ENCODE assay signal across 21 cellular contexts in genomic region chr1:225593414-225593813, GRCh38. TPM values are rescaled to one million over a fixed set of nuclear protein-coding genes. Genes with fewer than 3 reads are reported as not detected.
DNase-seq lines count a peak whose midpoint lies in the region; ATAC-seq and TF ChIP-seq lines count a peak whose summit lies in the region.
"Had no signal": no experiment of that assay in that cellular context is flagged by ENCODE, and none has a peak within 500 bp of the region (broad histone marks: within the 10 kb centered on the region; RNA-seq: fewer than 3 reads in every experiment).

No MANE protein-coding gene starts in this region.

- no peak for TF ChIP-seq POLR2A in heart left ventricle (IDR thresholded peaks at IDR 0.05)

- H3K9me3 ChIP-seq in SK-N-MC (ENCODE audit: low read depth, low read length) (no peaks in the 10 kb centered on the region), heart left ventricle (no peaks in the 10 kb centered on the region), right atrium auricular region (no peaks in the 10 kb centered on the region), tibial artery (no peaks in the 10 kb centered on the region)
- H3K9me3 ChIP-seq: BE2C had no signal

- H3K27me3 ChIP-seq in heart left ventricle: no peaks in the 10 kb centered on the region
- no peaks in the 10 kb centered on the region for H3K27me3 ChIP-seq in right atrium auricular region
- no peaks in the 10 kb centered on the region for H3K27me3 ChIP-seq in tibial artery
- H3K27me3 ChIP-seq: BE2C had no signal

- H3K4me3 ChIP-seq in SK-N-MC (no peak overlapping the region), heart left ventricle (no peak overlapping the region), right atrium auricular region (no peak overlapping the region), tibial artery (no peak overlapping the region)
- H3K4me3 ChIP-seq: GM23338 had no signal

- WGBS in heart left ventricle, 4 donors: 55 to 63% (median 59%) methylated on average over 5 of the region's 5 CpGs

- TF ChIP-seq CTCF in heart left ventricle (IDR thresholded peaks at IDR 0.05) (no peak), right atrium auricular region (IDR thresholded peaks at IDR 0.05) (no peak), tibial artery (IDR thresholded peaks at IDR 0.05) (no peak)

- H3K27ac ChIP-seq in SK-N-MC (0 out of 2 replicates have a peak overlapping the region, but pooled peaks have one; percentile 16), heart left ventricle (peak overlapping the region in 9 of 12 donors; percentile 33 to 73 (median 61)), right atrium auricular region (peak overlapping the region; percentile 40 to 69), tibial artery (peak overlapping the region; percentile 29 to 55)

- H3K36me3 ChIP-seq in SK-N-MC (ENCODE audit: insufficient read depth, low read length): no peaks in the 10 kb centered on the region
- peaks cover 0 to 4% (median 0%) of the 10 kb centered on the region in 9 donors for H3K36me3 ChIP-seq in heart left ventricle
- H3K36me3 ChIP-seq in right atrium auricular region: no peaks in the 10 kb centered on the region
- no peaks in the 10 kb centered on the region for H3K36me3 ChIP-seq in tibial artery

- no peak for DNase-seq in SK-N-MC (ENCODE audit: low read depth, low spot score)
- DNase-seq in heart left ventricle: no peak
- no peak for DNase-seq in right atrium auricular region (ENCODE audit: low spot score)
- no peak for DNase-seq in tibial artery
- no peak for DNase-seq in activated CD8-positive, alpha-beta memory T cell treated with anti-CD3 and anti-CD28 coated beads for 24 hours
- DNase-seq in OCI-M1 (lab: John Stamatoyannopoulos, UW): no peak
- DNase-seq: ACHN; BE2C; C1 segment of cervical spinal cord; CD4-positive, CD25-positive, alpha-beta regulatory T cell; CD8-positive, alpha-beta memory T cell; COR-L47; DMS 273 treated with DMSO at 0.1 percent for 48 hours; DMS53; DND-41; EL; HCEC 1CT; HFFc6; IMR-90 had no signal

- H3K4me1 ChIP-seq in heart left ventricle: peaks cover 0 to 56% (median 27%) of the 10 kb centered on the region in 12 donors
- peaks cover 0 to 50% of the 10 kb centered on the region in 2 donors for H3K4me1 ChIP-seq in right atrium auricular region
- H3K4me1 ChIP-seq in tibial artery: peaks cover 0 to 86% (median 29%) of the 10 kb centered on the region in 4 donors
- H3K4me1 ChIP-seq: BE2C had no signal

- no peak overlapping the region for H3K9ac ChIP-seq in SK-N-MC (ENCODE audit: insufficient read length)

- intact Hi-C loops in heart left ventricle (cut with DNase I): no loop called here
- intact Hi-C loops in tibial artery (cut with DNase I; ENCODE audit: low total_unique reads): no loop called here

- ATAC-seq in heart left ventricle (peak in 2 of 4 donors; percentile 44 to 68), GM18868 (IDR thresholded peaks at IDR 0.05; ENCODE audit: unreplicated experiment) (no peak)
- ATAC-seq: GM23338 had no signal

RNA-seq across cellular contexts. Expression of gene ENAH, which starts 59.5 kb away (rescaled TPM):
- 100 to 1,000 TPM in 4 of 9 donors, 10 to 100 TPM in 5; 54.3 to 183 (median 97.6) TPM for total RNA-seq in heart left ventricle
- polyA plus RNA-seq in heart left ventricle: 10 to 100 TPM; 17.0 to 41.5 TPM
- 10 to 100 TPM; 50.5 to 59.5 TPM for total RNA-seq in right atrium auricular region
- total RNA-seq: CD4-positive, CD25-positive, alpha-beta regulatory T cell had no signal
- polyA plus RNA-seq: CD8-positive, alpha-beta memory T cell had no signal
